ENCODE assay signal across 9 cellular contexts in the genomic region with DNA sequence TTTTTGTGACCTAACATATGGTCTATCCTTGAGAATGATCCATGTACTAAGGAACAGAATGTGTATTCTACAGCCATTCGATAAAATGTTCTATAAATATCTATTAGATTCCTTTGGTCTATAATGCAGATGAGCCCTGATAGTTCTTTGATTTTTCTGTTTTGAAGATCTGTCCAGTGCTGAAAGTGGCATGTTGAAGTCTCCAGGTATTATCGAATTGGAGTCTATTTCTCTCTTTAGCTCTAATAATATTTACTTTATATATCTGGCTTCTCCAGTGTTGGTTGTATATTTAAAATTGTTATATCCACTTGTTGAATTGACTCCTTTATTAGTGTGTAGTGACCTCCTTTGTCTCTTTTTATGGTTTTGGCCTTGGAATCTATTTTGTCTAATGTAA.
"Had no signal": no experiment of that assay in that cellular context is flagged by ENCODE, and none has a peak within 500 bp of the region (broad histone marks: within the 10 kb centered on the region; RNA-seq: fewer than 3 reads in every experiment).

No MANE protein-coding gene starts in this region.

- H3K4me2 ChIP-seq: GM23338, KMS-11 had no signal

- ATAC-seq: GM23338 had no signal

- DNase-seq: H9, HCEC 1CT, IMR-90, KBM-7 had no signal

- FAIRE-seq: H1, H54, HTR-8/SVneo had no signal

- H3K9ac ChIP-seq: KMS-11 had no signal

- H3K4me3 ChIP-seq: GM23338 had no signal

- H3K27ac ChIP-seq: KMS-11 had no signal

- H2AFZ ChIP-seq: GM23338 had no signal
